Comparison of ENCODE assay signal across 8 cellular contexts in genomic region chr13:35818577-35819165, GRCh38.
DNase-seq lines count a peak whose midpoint lies in the region; ATAC-seq and TF ChIP-seq lines count a peak whose summit lies in the region.

No MANE protein-coding gene starts in this region.

- no CpG with 5 or more reads among the region's 4 CpGs for WGBS in neuronal stem cell (ENCODE audit: extremely low coverage in 2 of 2, insufficient read length in 2 of 2, insufficient replicate concordance in 1 of 2), 2 donors

- CTCF ChIA-PET in HCT116 (lab: Charles Lee), result interaction anchor here (0.7 to 2.4 kb wide), 9 partner anchors 9 to 96 kb away, joined by 3 to 17 read pairs (median 5); no protein-coding TSS in a partner anchor

- H3K14ac ChIP-seq in neuronal stem cell (ENCODE audit: low read length), result no peak overlapping the region

- TF ChIP-seq RAD21 in HCT116 (IDR thresholded peaks at IDR 0.05; ENCODE audit: low read depth), result peak; percentile 38

- H3K4me3 Mint-ChIP-seq in endothelial cell (ENCODE audit: unreplicated experiment) (no peak overlapping the region), immature natural killer cell (no peak overlapping the region)

- no peak for TF ChIP-seq POLR2A in HCT116 (IDR thresholded peaks at IDR 0.05; ENCODE audit: borderline replicate concordance, extremely low read depth, insufficient read depth, insufficient read length)

- TF ChIP-seq CTCF in C4-2B (conservative IDR thresholded peaks at IDR 0.05) (peak; percentile 78), HCT116 (IDR thresholded peaks at IDR 0.05 in 2 of 3, conservative IDR thresholded peaks at IDR 0.05 in 1 of 3; ENCODE audit: borderline replicate concordance in 1 of 3, insufficient read depth in 1 of 3, low read depth in 2 of 3, low read length in 2 of 3) (peak; percentile 11 to 65 (median 57); a peak in 5 of 6 replicates), endothelial cell (IDR thresholded peaks at IDR 0.05; ENCODE audit: unreplicated experiment) (peak; percentile 79)

- no peak overlapping the region for H3K18ac ChIP-seq in neuronal stem cell (ENCODE audit: low read length)

- H3K9me3 ChIP-seq in HCT116 (ENCODE audit: control insufficient read depth in 1 of 2, insufficient read depth in 1 of 2, low read depth in 1 of 2, low read length in 2 of 2) (no peaks in the 10 kb centered on the region), NT2/D1 (ENCODE audit: insufficient read depth, low read length) (no peaks in the 10 kb centered on the region), neuronal stem cell (replicated peaks in 1 of 2; ENCODE audit: control insufficient read depth in 2 of 2, insufficient read depth in 1 of 2, low read depth in 1 of 2, low read length in 2 of 2) (no peaks in the 10 kb centered on the region)

- no peaks in the 10 kb centered on the region for H3K9me2 ChIP-seq in HCT116 (ENCODE audit: insufficient read depth)

- H3K36me3 Mint-ChIP-seq in endothelial cell (ENCODE audit: low read depth, unreplicated experiment), result no peaks in the 10 kb centered on the region
- no peaks in the 10 kb centered on the region for H3K36me3 Mint-ChIP-seq in immature natural killer cell

- H2BK15ac ChIP-seq in neuronal stem cell (ENCODE audit: low read length), result no peak overlapping the region

- no peaks in the 10 kb centered on the region for H4K20me1 ChIP-seq in HCT116 (ENCODE audit: insufficient read depth)

- H2AK5ac ChIP-seq in neuronal stem cell (ENCODE audit: low read depth, low read length), result no peak overlapping the region

- H3K9me3 Mint-ChIP-seq in endothelial cell (ENCODE audit: unreplicated experiment) (no peaks in the 10 kb centered on the region), immature natural killer cell (peaks cover 0 to 4% (median 0%) of the 10 kb centered on the region in 6 donors)

- peaks cover 9% of the 10 kb centered on the region for H3K27me3 ChIP-seq in HCT116 (ENCODE audit: insufficient read depth, low read length)
- no peaks in the 10 kb centered on the region for H3K27me3 ChIP-seq in NT2/D1 (ENCODE audit: insufficient read depth, insufficient read length)
- no peaks in the 10 kb centered on the region for H3K27me3 ChIP-seq in neuronal stem cell (ENCODE audit: control insufficient read depth in 3 of 3, insufficient read depth in 3 of 3, low read depth in 1 of 3, low read length in 3 of 3)

- RAD21 ChIA-PET in HCT116 (lab: Charles Lee; ENCODE audit: low non-redundant PET in 1 of 2, low total read pairs in 2 of 2, uncharacterized antibody in 2 of 2, unreplicated experiment in 2 of 2), result no interaction called here

- H3K4me1 ChIP-seq in HCT116 (ENCODE audit: control insufficient read depth in 1 of 2, insufficient read depth in 2 of 2, low read length in 2 of 2) (no peaks in the 10 kb centered on the region), NT2/D1 (ENCODE audit: insufficient read depth, insufficient read length) (no peaks in the 10 kb centered on the region), neuronal stem cell (ENCODE audit: control insufficient read depth in 2 of 2, insufficient read depth in 1 of 2, low read depth in 1 of 2, low read length in 2 of 2) (peaks cover 6 to 10% of the 10 kb centered on the region in 2 donors)

- no TSS peak for BruUV-seq in HCT116 (replicated peaks; lab: Mats Ljungman, UMichigan)

- H2AFZ ChIP-seq in HCT116 (ENCODE audit: low read depth, low read length, poor library complexity, severe bottlenecking) (peak overlapping the region; percentile 48), neuronal stem cell (ENCODE audit: low read length) (no peak overlapping the region)

- H3K79me1 ChIP-seq in neuronal stem cell (ENCODE audit: low read depth, low read length), result no peaks in the 10 kb centered on the region

- H4K91ac ChIP-seq in neuronal stem cell (ENCODE audit: low read depth, low read length, poor library complexity), result no peak overlapping the region

- intact Hi-C loops in HCT116 (cut with micrococcal nuclease), result no loop called here

- H3K27ac Mint-ChIP-seq in endothelial cell (ENCODE audit: unreplicated experiment) (no peak overlapping the region), immature natural killer cell (no peak overlapping the region)

- H3K79me2 ChIP-seq in HCT116 (ENCODE audit: insufficient read depth, low read length), result no peaks in the 10 kb centered on the region

- H4K8ac ChIP-seq in neuronal stem cell (ENCODE audit: low read depth, low read length), result no peak overlapping the region

- H3K9ac ChIP-seq in HCT116 (ENCODE audit: low read length) (no peak overlapping the region), NT2/D1 (ENCODE audit: insufficient read length, low read depth) (no peak overlapping the region), neuronal stem cell (ENCODE audit: low read depth, low read length, poor library complexity) (no peak overlapping the region)

- no peak overlapping the region for H2BK12ac ChIP-seq in neuronal stem cell (ENCODE audit: low read length)

- H3K27ac ChIP-seq in C4-2B, result no peak overlapping the region
- no peak overlapping the region for H3K27ac ChIP-seq in HCT116 (ENCODE audit: low read depth, low read length)
- no peak overlapping the region for H3K27ac ChIP-seq in neuronal stem cell (replicated peaks; ENCODE audit: low read length)

- no peak overlapping the region for H2BK120ac ChIP-seq in neuronal stem cell (ENCODE audit: low read depth, low read length)

- H3K36me3 ChIP-seq in HCT116 (ENCODE audit: control insufficient read depth in 1 of 2, insufficient read depth in 2 of 2, low read length in 2 of 2) (no peaks in the 10 kb centered on the region), NT2/D1 (ENCODE audit: insufficient read depth, insufficient read length, low read length) (peaks cover 18% of the 10 kb centered on the region), neuronal stem cell (replicated peaks in 1 of 2; ENCODE audit: control insufficient read depth in 2 of 2, insufficient read depth in 2 of 2, low read length in 2 of 2) (no peaks in the 10 kb centered on the region)

- H3K23ac ChIP-seq in neuronal stem cell (ENCODE audit: low read depth, low read length, poor library complexity), result no peak overlapping the region

- H3K4me1 Mint-ChIP-seq in endothelial cell (ENCODE audit: unreplicated experiment) (no peaks in the 10 kb centered on the region), immature natural killer cell (no peaks in the 10 kb centered on the region)

- H2BK5ac ChIP-seq in neuronal stem cell (ENCODE audit: low read length), result no peak overlapping the region

- no peaks in the 10 kb centered on the region for H3K27me3 Mint-ChIP-seq in endothelial cell (ENCODE audit: unreplicated experiment)
- H3K27me3 Mint-ChIP-seq in immature natural killer cell (ENCODE audit: low read depth in 3 of 3), result peaks cover 0 to 2% (median 0%) of the 10 kb centered on the region in 3 donors

- H3K4me3 ChIP-seq in HCT116 (replicated peaks in 1 of 2; ENCODE audit: low read depth in 1 of 2, low read length in 2 of 2) (no peak overlapping the region), NT2/D1 (ENCODE audit: insufficient read length, low read depth) (no peak overlapping the region), neuronal stem cell (ENCODE audit: low read length in 2 of 2) (no peak overlapping the region)

- POLR2A ChIA-PET in HCT116 (lab: Charles Lee), result no interaction called here

- DNase-seq in HCT116 (ENCODE audit: low read depth, low spot score) (peak; percentile 26), NT2/D1 (ENCODE audit: low read depth, low spot score) (peak; percentile 9), endothelial cell (ENCODE audit: low spot score) (no peak), neuronal stem cell (ENCODE audit: low spot score) (peak; percentile 20), immature natural killer cell (no peak)
- DNase-seq in stimulated activated CD8-positive, alpha-beta memory T cell treated with anti-CD3 and anti-CD28 coated beads, Interleukin-4, amount 100 ng/mL, for 48 hours, result no peak

- H3K4ac ChIP-seq in neuronal stem cell (ENCODE audit: low read length), result no peak overlapping the region

- ATAC-seq in HCT116 (peak; percentile 64), HG03378 (IDR thresholded peaks at IDR 0.05; ENCODE audit: unreplicated experiment) (no peak)

- H3K4me2 ChIP-seq in HCT116 (ENCODE audit: low read length), result no peak overlapping the region
- no peak overlapping the region for H3K4me2 ChIP-seq in neuronal stem cell (ENCODE audit: insufficient read depth, low read length, poor library complexity, severe bottlenecking)

TF ChIP-seq in HCT116, 20 proteins besides CTCF, POLR2A, EP300 and RAD21:
- TF ChIP-seq SP1 (IDR thresholded peaks at IDR 0.05; ENCODE audit: low read depth) (no peak), SRF (IDR thresholded peaks at IDR 0.05; ENCODE audit: low read depth) (no peak), CEBPB (IDR thresholded peaks at IDR 0.05; ENCODE audit: low read depth) (no peak)

Comparison
In these comparisons a context has a peak if more than half of its experiments do, and no peak if none do; other contexts are left out.
1. DNase-seq: peak in HCT116 (single experiment), NT2/D1 (single experiment) and neuronal stem cell (single experiment); none in endothelial cell (single experiment), immature natural killer cell (0 of 3) and stimulated activated CD8-positive, alpha-beta memory T cell treated with anti-CD3 and anti-CD28 coated beads, Interleukin-4, amount 100 ng/mL, for 48 hours (single experiment).
2. Peak in every context shown above with its lines, with median percentiles within 50 percentile points of each other: CTCF ChIP-seq.